Comparison of ENCODE assay signal across 19 cellular contexts in the genomic region with DNA sequence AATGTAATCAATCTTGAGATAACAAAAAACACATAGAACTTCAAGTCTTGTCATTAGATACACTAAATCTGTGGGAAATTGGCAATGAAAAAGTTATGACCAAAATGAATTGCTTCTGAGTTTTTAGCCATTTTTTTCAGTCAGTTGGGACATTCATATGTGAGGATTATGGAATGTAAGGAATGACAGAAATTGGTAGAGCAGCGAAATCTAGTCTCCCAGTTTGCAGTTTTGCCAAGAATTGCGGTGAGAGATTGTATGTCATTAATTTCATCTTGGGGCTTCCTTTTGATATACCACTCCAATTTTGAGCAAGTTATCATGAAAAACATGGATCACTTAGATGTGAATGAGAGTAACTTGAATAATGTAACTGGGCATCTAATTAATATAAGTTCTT. TPM values are rescaled to one million over a fixed set of nuclear protein-coding genes. Genes with fewer than 3 reads are reported as not detected.
A peak's percentile ranks its signal among the peaks of the same experiment; 100 is the strongest.
DNase-seq lines count a peak whose midpoint lies in the region; ATAC-seq and TF ChIP-seq lines count a peak whose summit lies in the region.
"Had no signal": no experiment of that assay in that cellular context is flagged by ENCODE, and none has a peak within 500 bp of the region (broad histone marks: within the 10 kb centered on the region; RNA-seq: fewer than 3 reads in every experiment).

No MANE protein-coding gene starts in this region.

- no peaks in the 10 kb centered on the region for H3K27me3 ChIP-seq in SK-N-SH (ENCODE audit: insufficient read depth)
- no peaks in the 10 kb centered on the region for H3K27me3 ChIP-seq in foreskin keratinocyte
- no peaks in the 10 kb centered on the region for H3K27me3 ChIP-seq in naive thymus-derived CD4-positive, alpha-beta T cell (ENCODE audit: control insufficient read depth in 2 of 2, insufficient read depth in 2 of 2, low read length in 2 of 2)
- H3K27me3 ChIP-seq in transverse colon: no peaks in the 10 kb centered on the region
- H3K27me3 ChIP-seq: MG63 had no signal

- no peaks in the 10 kb centered on the region for H3K9me2 ChIP-seq in SK-N-SH

- no peak for TF ChIP-seq POLR2A in transverse colon (IDR thresholded peaks at IDR 0.05)

- no peak for ATAC-seq in foreskin keratinocyte
- no peak for ATAC-seq in naive thymus-derived CD4-positive, alpha-beta T cell
- ATAC-seq in stimulated activated naive B cell treated with anti-CD40 and anti-IgM and Interleukin-4, amounts not matched to agents 10 μg/mL and 1 μg/mL and 100 μg/mL, for 72 hours (replicated peaks): no peak

- no peak overlapping the region for H3K27ac Mint-ChIP-seq in naive thymus-derived CD4-positive, alpha-beta T cell
- no peak overlapping the region for H3K27ac Mint-ChIP-seq in stimulated activated naive B cell treated with anti-CD40 and anti-IgM and Interleukin-4, amounts not matched to agents 10 μg/mL and 1 μg/mL and 100 μg/mL, for 72 hours
- H3K27ac Mint-ChIP-seq: CD4-positive, alpha-beta T cell had no signal

- no peaks in the 10 kb centered on the region for H3K9me3 Mint-ChIP-seq in naive thymus-derived CD4-positive, alpha-beta T cell
- H3K9me3 Mint-ChIP-seq in stimulated activated naive B cell treated with anti-CD40 and anti-IgM and Interleukin-4, amounts not matched to agents 10 μg/mL and 1 μg/mL and 100 μg/mL, for 72 hours: no peaks in the 10 kb centered on the region
- H3K9me3 Mint-ChIP-seq: CD4-positive, alpha-beta T cell had no signal

- H3K4me3 Mint-ChIP-seq in naive thymus-derived CD4-positive, alpha-beta T cell: no peak overlapping the region
- no peak overlapping the region for H3K4me3 Mint-ChIP-seq in stimulated activated naive B cell treated with anti-CD40 and anti-IgM and Interleukin-4, amounts not matched to agents 10 μg/mL and 1 μg/mL and 100 μg/mL, for 72 hours
- H3K4me3 Mint-ChIP-seq: CD4-positive, alpha-beta T cell had no signal

- no peak overlapping the region for H3K4me2 ChIP-seq in SK-N-SH

- H3K9ac ChIP-seq in SK-N-SH: no peak overlapping the region

- H3K9me3 ChIP-seq in SK-N-SH (no peaks in the 10 kb centered on the region), transverse colon (no peaks in the 10 kb centered on the region)
- no peaks in the 10 kb centered on the region for H3K9me3 ChIP-seq in naive thymus-derived CD4-positive, alpha-beta T cell (ENCODE audit: control insufficient read depth in 2 of 3, low read length in 3 of 3)
- H3K9me3 ChIP-seq: Caco-2, MG63 had no signal

- H3K4me3 ChIP-seq in SK-N-SH (ENCODE audit: low read depth in 2 of 2, low read length in 1 of 2) (no peak overlapping the region), choroid plexus epithelial cell (ENCODE audit: low read depth, low read length) (no peak overlapping the region), transverse colon (no peak overlapping the region)
- H3K4me3 ChIP-seq in naive thymus-derived CD4-positive, alpha-beta T cell (ENCODE audit: low read length): no peak overlapping the region
- H3K4me3 ChIP-seq: MG63 had no signal

- H3K27ac ChIP-seq in SK-N-SH (ENCODE audit: low read depth in 2 of 2, low read length in 1 of 2) (no peak overlapping the region; a peak in 1 of 4 replicates), foreskin keratinocyte (peak overlapping the region; percentile 20), transverse colon (no peak overlapping the region)
- no peak overlapping the region for H3K27ac ChIP-seq in naive thymus-derived CD4-positive, alpha-beta T cell (ENCODE audit: low read depth, low read length)

- no peaks in the 10 kb centered on the region for H3K4me1 Mint-ChIP-seq in naive thymus-derived CD4-positive, alpha-beta T cell
- peaks cover 0 to 2% of the 10 kb centered on the region in 2 donors for H3K4me1 Mint-ChIP-seq in stimulated activated naive B cell treated with anti-CD40 and anti-IgM and Interleukin-4, amounts not matched to agents 10 μg/mL and 1 μg/mL and 100 μg/mL, for 72 hours

- TF ChIP-seq CTCF in SK-N-SH (IDR thresholded peaks at IDR 0.05): no peak
- no peak for TF ChIP-seq CTCF in choroid plexus epithelial cell (conservative IDR thresholded peaks at IDR 0.05; ENCODE audit: low read depth, low read length)
- no peak for TF ChIP-seq CTCF in foreskin keratinocyte (conservative IDR thresholded peaks at IDR 0.05)
- TF ChIP-seq CTCF in transverse colon (IDR thresholded peaks at IDR 0.05): no peak

- TF ChIP-seq RAD21 in SK-N-SH (IDR thresholded peaks at IDR 0.05; ENCODE audit: low read length): no peak

- peaks cover 11% of the 10 kb centered on the region for H3F3A ChIP-seq in SK-N-SH (replicated peaks; ENCODE audit: insufficient read depth)

- intact Hi-C loops in naive thymus-derived CD4-positive, alpha-beta T cell (cut with micrococcal nuclease): no loop called here
- intact Hi-C loops in transverse colon (cut with DNase I; ENCODE audit: low total_unique reads): no loop called here

- POLR2A ChIA-PET in SK-N-SH (lab: Yijun Ruan, JAX): no interaction called here
- POLR2A ChIA-PET in naive thymus-derived CD4-positive, alpha-beta T cell (lab: Charles Lee): no interaction called here

- in situ Hi-C loops in transverse colon (cut with MboI; ENCODE audit: low pct_ligation_motif_present in 1 of 4, low pct_unique_long_range_greater_than_20kb in 1 of 4, low sequenced_read_pairs in 3 of 4): no loop called here

- no peaks in the 10 kb centered on the region for H3K27me3 Mint-ChIP-seq in naive thymus-derived CD4-positive, alpha-beta T cell
- H3K27me3 Mint-ChIP-seq in stimulated activated naive B cell treated with anti-CD40 and anti-IgM and Interleukin-4, amounts not matched to agents 10 μg/mL and 1 μg/mL and 100 μg/mL, for 72 hours: no peaks in the 10 kb centered on the region
- H3K27me3 Mint-ChIP-seq: CD4-positive, alpha-beta T cell had no signal

- H3K36me3 ChIP-seq in SK-N-SH (replicated peaks in 1 of 2; ENCODE audit: control insufficient read depth in 1 of 2, insufficient read depth in 2 of 2, low read length in 1 of 2): peaks cover 2 to 6% of the 10 kb centered on the region in 2 experiments
- no peaks in the 10 kb centered on the region for H3K36me3 ChIP-seq in naive thymus-derived CD4-positive, alpha-beta T cell (ENCODE audit: control insufficient read depth in 2 of 3, insufficient read depth in 3 of 3, low read length in 3 of 3)
- H3K36me3 ChIP-seq in transverse colon: peaks cover 0 to 4% (median 0%) of the 10 kb centered on the region in 4 donors

- no peak overlapping the region for H2AFZ ChIP-seq in SK-N-SH (ENCODE audit: low read depth)

- peaks cover 0 to 34% (median 8%) of the 10 kb centered on the region in 5 donors for H3K36me3 Mint-ChIP-seq in naive thymus-derived CD4-positive, alpha-beta T cell
- peaks cover 4 to 18% of the 10 kb centered on the region in 2 donors for H3K36me3 Mint-ChIP-seq in stimulated activated naive B cell treated with anti-CD40 and anti-IgM and Interleukin-4, amounts not matched to agents 10 μg/mL and 1 μg/mL and 100 μg/mL, for 72 hours

- no peak for TF ChIP-seq EP300 in SK-N-SH (IDR thresholded peaks at IDR 0.05; ENCODE audit: borderline replicate concordance in 1 of 2, low read depth in 1 of 2, low read length in 1 of 2)
- TF ChIP-seq EP300 in transverse colon (IDR thresholded peaks at IDR 0.05; ENCODE audit: low read depth): no peak

- 74% methylated on average over 2 of the region's 2 CpGs for WGBS in SK-N-SH (ENCODE audit: low lambda C conversion rate)
- 89 to 100% methylated on average over 1 to 2 of the region's 2 CpGs for WGBS in transverse colon (ENCODE audit: low coverage in 1 of 2), 2 donors

- peaks cover 0 to 14% of the 10 kb centered on the region in 2 experiments; a peak in 2 of 4 replicates for H3K4me1 ChIP-seq in SK-N-SH (ENCODE audit: control insufficient read depth in 1 of 2, insufficient read depth in 2 of 2, low read depth in 1 of 2, low read length in 1 of 2)
- H3K4me1 ChIP-seq in foreskin keratinocyte: peaks cover 23% of the 10 kb centered on the region
- H3K4me1 ChIP-seq in naive thymus-derived CD4-positive, alpha-beta T cell (ENCODE audit: control insufficient read depth in 2 of 2, insufficient read depth in 2 of 2, low read length in 2 of 2): no peaks in the 10 kb centered on the region
- no peaks in the 10 kb centered on the region for H3K4me1 ChIP-seq in transverse colon
- H3K4me1 ChIP-seq: Caco-2 had no signal

- CTCF ChIA-PET in SK-N-SH (lab: Yijun Ruan, JAX): no interaction called here
- CTCF ChIA-PET in naive thymus-derived CD4-positive, alpha-beta T cell (lab: Charles Lee): no interaction called here

- no peaks in the 10 kb centered on the region for H3K79me2 ChIP-seq in SK-N-SH (ENCODE audit: insufficient read depth)

- DNase-seq in EL (peak; percentile 46), SK-N-SH (no peak), choroid plexus epithelial cell (ENCODE audit: low read depth) (peak; percentile 67), foreskin keratinocyte (no peak), transverse colon (no peak), NCI-H2107 (lab: John Stamatoyannopoulos, UW) (no peak)
- DNase-seq in naive thymus-derived CD4-positive, alpha-beta T cell: no peak
- DNase-seq in stimulated activated naive B cell treated with anti-CD40 and anti-IgM and Interleukin-4, amounts not matched to agents 10 μg/mL and 1 μg/mL and 100 μg/mL, for 72 hours: no peak
- DNase-seq: Caco-2; CD4-positive, alpha-beta T cell; DMS153; MG63; NCI-H1092; NCI-H1436 treated with DMSO at 0.1 percent for 48 hours; NCI-H2029 treated with DMSO at 0.1 percent for 48 hours; NCI-H510A; NCI-H82; RPMI8226; SIG-M5 had no signal

- H4K20me1 ChIP-seq in SK-N-SH (ENCODE audit: insufficient read depth): no peaks in the 10 kb centered on the region

TF ChIP-seq in SK-N-SH, 30 proteins besides CTCF, POLR2A, EP300 and RAD21:
- TF ChIP-seq POLR2AphosphoS5 (IDR thresholded peaks at IDR 0.05; ENCODE audit: low read depth, low read length) (no peak), NFIC (IDR thresholded peaks at IDR 0.05; ENCODE audit: borderline replicate concordance) (0 out of 2 replicates have a peak, but pooled peaks have one; percentile 9)
- TF ChIP-seq, protein P1, sequence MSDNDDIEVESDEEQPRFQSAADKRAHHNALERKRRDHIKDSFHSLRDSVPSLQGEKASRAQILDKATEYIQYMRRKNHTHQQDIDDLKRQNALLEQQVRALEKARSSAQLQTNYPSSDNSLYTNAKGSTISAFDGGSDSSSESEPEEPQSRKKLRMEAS (IDR thresholded peaks at IDR 0.05; ENCODE audit: low read depth): no peak

RNA-seq across cellular contexts. Expression of gene SIK2, which starts 49.9 kb away (rescaled TPM):
- polyA plus RNA-seq in SK-N-SH (2012; rRNA removed) (8.9 and 9.7 TPM in 2 replicates), foreskin keratinocyte (2.3 and 2.6 TPM in 2 replicates)
- polyA plus RNA-seq in SK-N-SH (2012; cell fraction: cytosol; rRNA removed): 6.1 and 6.8 TPM in 2 replicates
- 12.6 and 16.1 TPM in 2 replicates for polyA plus RNA-seq in SK-N-SH (2012; cell fraction: nucleus; rRNA removed)
- total RNA-seq in foreskin keratinocyte (8.7 and 9.0 TPM in 2 replicates), transverse colon (10 to 100 TPM in 3 of 4 donors, 1 to 10 TPM in 1; 6.6 to 19.1 (median 16.2) TPM)
- 10 to 100 TPM in 2 of 5 experiments, 1 to 10 TPM in 3; 7.3 to 12.9 (median 9.8) TPM for total RNA-seq in naive thymus-derived CD4-positive, alpha-beta T cell
- polyA plus RNA-seq in naive thymus-derived CD4-positive, alpha-beta T cell: under 1 TPM; 0.19 to 0.26 TPM

Comparison
In these comparisons a context has a peak if more than half of its experiments do, and no peak if none do; other contexts are left out.
1. DNase-seq: peak in EL (single experiment) and choroid plexus epithelial cell (single experiment); none in SK-N-SH (single experiment), foreskin keratinocyte (0 of 2), naive thymus-derived CD4-positive, alpha-beta T cell (0 of 9), stimulated activated naive B cell treated with anti-CD40 and anti-IgM and Interleukin-4, amounts not matched to agents 10 μg/mL and 1 μg/mL and 100 μg/mL, for 72 hours (single experiment), transverse colon (single experiment) and NCI-H2107 (single experiment).